8 cellular contexts compared by ENCODE assay signal in the genomic region with DNA sequence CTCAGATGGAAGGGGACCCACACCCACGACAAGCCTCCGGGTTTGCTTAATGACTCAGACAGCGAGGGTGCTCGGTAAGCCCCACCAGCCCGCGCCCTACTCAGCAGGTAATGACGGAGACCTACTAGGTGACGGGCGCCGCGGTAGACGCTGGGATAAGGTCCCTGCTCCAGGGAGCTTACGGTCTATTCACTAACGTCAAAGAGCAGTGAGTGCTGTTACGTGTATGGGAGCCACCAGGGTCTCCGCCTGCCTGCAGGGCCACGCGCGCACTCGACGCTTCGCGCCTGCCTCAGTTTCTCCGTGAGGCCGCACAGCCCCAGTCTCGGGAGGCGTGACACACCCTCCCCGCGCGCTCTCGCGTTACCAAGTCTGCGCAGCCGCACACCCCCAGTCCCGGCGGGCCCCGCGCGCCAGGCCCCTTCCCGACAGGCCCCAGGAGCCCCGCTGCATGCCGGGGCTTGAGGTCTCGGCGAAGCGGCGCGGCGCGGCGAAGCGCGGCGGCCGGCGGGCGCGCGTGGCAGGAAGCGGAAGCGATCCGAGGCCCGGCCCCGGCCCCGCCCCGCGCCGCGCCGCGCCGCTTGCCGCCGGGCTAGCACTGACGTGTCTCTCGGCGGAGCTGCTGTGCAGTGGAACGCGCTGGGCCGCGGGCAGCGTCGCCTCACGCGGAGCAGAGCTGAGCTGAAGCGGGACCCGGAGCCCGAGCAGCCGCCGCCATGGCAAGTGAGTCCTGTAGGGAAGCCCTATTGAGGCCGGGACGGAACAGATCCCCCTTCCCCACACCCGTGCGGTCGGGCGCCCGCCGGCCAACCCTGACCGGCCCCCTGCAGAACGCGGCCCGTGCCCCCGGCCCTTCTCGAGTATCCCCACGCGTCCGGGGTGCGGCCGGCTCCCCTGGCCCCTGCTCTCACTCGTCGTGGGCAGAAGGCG. TPM values are rescaled to one million over a fixed set of nuclear protein-coding genes. Genes with fewer than 3 reads are reported as not detected.
DNase-seq lines count a peak whose midpoint lies in the region; ATAC-seq and TF ChIP-seq lines count a peak whose summit lies in the region.

Gene SEC61A1, plus strand, starts transcription at position 601 of the 930 bp plus-strand sequence. Its CDS starts 116 bp downstream, at position 717.

- intact Hi-C loops in activated naive CD4-positive, alpha-beta T cell treated with anti-CD3 and anti-CD28 coated beads for 36 hours (cut with micrococcal nuclease): loop anchor here (1.0 to 10.0 kb wide), 9 partner anchors 23 to 1393 kb away; partner anchors contain the start of genes ABTB1, EEFSEC, IFT122 and MCM2

- no peaks in the 10 kb centered on the region for H3K27me3 ChIP-seq in gastroesophageal sphincter

- H3K4me3 ChIP-seq in NB4 (ENCODE audit: low read depth, low read length) (peak within 1 kb of the TSS; percentile 100), gastroesophageal sphincter (peak within 1 kb of the TSS; percentile 75 to 84)

- no peaks in the 10 kb centered on the region for H3K9me3 ChIP-seq in gastroesophageal sphincter

- TF ChIP-seq CTCF in HFFc6 (IDR thresholded peaks at IDR 0.05): no peak
- no peak for TF ChIP-seq CTCF in NB4 (IDR thresholded peaks at IDR 0.05; ENCODE audit: low read depth, low read length)
- TF ChIP-seq CTCF in gastroesophageal sphincter (IDR thresholded peaks at IDR 0.05): no peak

- H3K4me1 Mint-ChIP-seq in HFFc6 (ENCODE audit: low read depth): peaks cover 38% of the 10 kb centered on the region
- H3K4me1 Mint-ChIP-seq in activated naive CD4-positive, alpha-beta T cell treated with anti-CD3 and anti-CD28 coated beads for 36 hours (ENCODE audit: low read depth): peaks cover 40% of the 10 kb centered on the region

- peak; percentile 92 for DNase-seq in GM04504 (ENCODE audit: low read depth)
- peak; percentile 90 for DNase-seq in HFFc6
- peak; percentile 94 for DNase-seq in NB4 (ENCODE audit: low read depth)
- peak; percentile 90 for DNase-seq in SK-N-DZ (ENCODE audit: low spot score)
- DNase-seq in activated naive CD4-positive, alpha-beta T cell treated with anti-CD3 and anti-CD28 coated beads for 36 hours: peak; percentile 95
- peak; percentile 52 for DNase-seq in non-pigmented ciliary epithelial cell (ENCODE audit: low read depth)
- peak; percentile 45 to 96 (median 89) for DNase-seq in substantia nigra (lab: John Stamatoyannopoulos, UW)

- TF ChIP-seq POLR2A in NB4 (IDR thresholded peaks at IDR 0.05; ENCODE audit: extremely low read depth, insufficient read length): peak; percentile 67
- TF ChIP-seq POLR2A in gastroesophageal sphincter (IDR thresholded peaks at IDR 0.05): peak; percentile 87 to 88

- no peaks in the 10 kb centered on the region for H3K9me3 Mint-ChIP-seq in HFFc6
- H3K9me3 Mint-ChIP-seq in activated naive CD4-positive, alpha-beta T cell treated with anti-CD3 and anti-CD28 coated beads for 36 hours: no peaks in the 10 kb centered on the region

- peaks cover 39% of the 10 kb centered on the region for H3K36me3 Mint-ChIP-seq in HFFc6 (ENCODE audit: low read depth)
- peaks cover 30% of the 10 kb centered on the region for H3K36me3 Mint-ChIP-seq in activated naive CD4-positive, alpha-beta T cell treated with anti-CD3 and anti-CD28 coated beads for 36 hours (ENCODE audit: low read depth)

- WGBS in gastroesophageal sphincter (ENCODE audit: low coverage in 1 of 2), 2 donors: 0% methylated on average over 3 to 12 of the region's 111 CpGs

- H3K4me3 Mint-ChIP-seq in HFFc6: peak within 1 kb of the TSS; percentile 97
- peak within 1 kb of the TSS; percentile 91 for H3K4me3 Mint-ChIP-seq in activated naive CD4-positive, alpha-beta T cell treated with anti-CD3 and anti-CD28 coated beads for 36 hours

- TF ChIP-seq EP300 in gastroesophageal sphincter (IDR thresholded peaks at IDR 0.05): no peak

- peaks cover 12 to 42% (median 26%) of the 10 kb centered on the region in 3 donors for H3K4me1 ChIP-seq in gastroesophageal sphincter

- H3K27ac ChIP-seq in gastroesophageal sphincter (peak within 1 kb of the TSS; percentile 84 to 97 (median 89)), substantia nigra (ENCODE audit: low read depth, low read length, poor library complexity, severe bottlenecking) (peak within 1 kb of the TSS; percentile 81)

- H3K36me3 ChIP-seq in gastroesophageal sphincter: peaks cover 0 to 30% of the 10 kb centered on the region in 2 donors

- CTCF ChIA-PET in activated naive CD4-positive, alpha-beta T cell treated with anti-CD3 and anti-CD28 coated beads for 36 hours (lab: Charles Lee): no interaction called here

- peaks cover 4% of the 10 kb centered on the region for H3K27me3 Mint-ChIP-seq in HFFc6 (ENCODE audit: insufficient read depth)
- peaks cover under 1% of the 10 kb centered on the region for H3K27me3 Mint-ChIP-seq in activated naive CD4-positive, alpha-beta T cell treated with anti-CD3 and anti-CD28 coated beads for 36 hours (ENCODE audit: low read depth)

- H3K27ac Mint-ChIP-seq in HFFc6: peak within 1 kb of the TSS; percentile 95
- peak within 1 kb of the TSS; percentile 95 for H3K27ac Mint-ChIP-seq in activated naive CD4-positive, alpha-beta T cell treated with anti-CD3 and anti-CD28 coated beads for 36 hours

- peak; percentile 99 for ATAC-seq in gastroesophageal sphincter

RNA-seq across cellular contexts. Expression of gene SEC61A1, which starts in this region (rescaled TPM):
- 100 to 1,000 TPM; 497 to 608 (median 536) TPM for total RNA-seq in HFFc6 (2021; fragmentation: NEBNext Ultra II Directional; extraction: Animal tissue kit (Norgen Biotek cat#: 25700))
- polyA plus RNA-seq in SK-N-DZ (2014; cell fraction: cytosol; rRNA removed): 88.4 and 92.5 TPM in 2 replicates
- 73.1 and 90.5 TPM in 2 replicates for polyA plus RNA-seq in SK-N-DZ (2014; cell fraction: nucleus; rRNA removed)
- total RNA-seq in activated naive CD4-positive, alpha-beta T cell treated with anti-CD3 and anti-CD28 coated beads for 36 hours: 100 to 1,000 TPM; 115 to 119 TPM
- total RNA-seq in gastroesophageal sphincter: 100 to 1,000 TPM in 1 of 4 donors, 10 to 100 TPM in 3; 72.2 to 109 (median 91.6) TPM

Comparison
In these comparisons a context has a peak if more than half of its experiments do, and no peak if none do; other contexts are left out.
1. Peak in every context shown above with its lines: DNase-seq, ATAC-seq, H3K4me3 ChIP-seq and H3K27ac ChIP-seq.
2. RNA of gene SEC61A1 (total RNA-seq): 497 to 608 TPM in HFFc6; 115 to 119 TPM in activated naive CD4-positive, alpha-beta T cell treated with anti-CD3 and anti-CD28 coated beads for 36 hours and 72.2 to 109 TPM in gastroesophageal sphincter; every median in the first group is over 4 times any median in the second.